Comparison of ENCODE assay signal across 22 cellular contexts in the genomic region with DNA sequence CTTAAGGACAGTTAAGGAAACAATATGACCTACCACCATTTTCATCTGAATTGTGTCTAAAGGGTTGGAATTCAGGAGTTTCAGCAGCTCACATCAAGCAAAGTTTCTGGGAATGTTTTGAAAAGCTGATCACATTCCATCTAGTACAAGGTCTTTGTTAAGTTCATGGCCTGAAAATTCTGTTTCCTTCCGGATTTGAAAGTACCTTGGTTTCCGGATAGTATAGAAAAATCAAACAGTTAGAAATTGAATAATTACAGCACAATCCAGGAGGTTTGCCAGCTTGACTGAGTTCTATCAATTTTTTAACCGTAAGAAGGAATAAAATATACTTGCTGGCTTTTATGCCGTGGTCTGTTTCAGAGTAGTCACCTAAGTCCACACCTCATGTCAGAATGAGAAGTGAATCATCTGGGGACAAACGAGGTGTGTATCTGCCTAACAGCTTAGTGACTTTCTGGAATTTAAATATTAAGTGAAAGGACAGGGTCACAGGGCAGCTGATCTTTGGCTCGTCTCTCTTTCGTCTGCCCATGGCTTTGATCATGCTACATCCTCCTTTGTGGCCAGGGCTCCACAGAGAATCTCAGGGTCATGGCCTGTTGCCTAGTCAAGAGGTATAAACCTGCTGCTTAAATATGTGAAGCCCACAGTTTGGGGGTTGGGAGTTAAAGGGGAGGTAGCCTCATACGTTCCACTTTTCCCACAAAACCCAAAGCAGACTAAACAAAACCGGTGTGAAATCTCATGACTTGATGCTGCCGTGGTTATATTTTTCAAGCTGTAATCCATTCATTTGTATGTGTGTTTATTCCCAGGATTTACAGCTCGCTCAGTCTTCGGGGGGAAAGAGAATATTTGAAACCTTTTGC.
DNase-seq lines count a peak whose midpoint lies in the region; ATAC-seq, FAIRE-seq and TF ChIP-seq lines count a peak whose summit lies in the region.
"Had no signal": no experiment of that assay in that cellular context is flagged by ENCODE, and none has a peak within 500 bp of the region (broad histone marks: within the 10 kb centered on the region; RNA-seq: fewer than 3 reads in every experiment).

No MANE protein-coding gene starts in this region.

- no peaks in the 10 kb centered on the region for H3K27me3 Mint-ChIP-seq in GM23338 (ENCODE audit: insufficient read depth, low read depth, poor library complexity)
- H3K27me3 Mint-ChIP-seq in activated CD8-positive, alpha-beta T cell treated with anti-CD3 and anti-CD28 coated beads for 36 hours, result peaks cover 27% of the 10 kb centered on the region

- no peak for TF ChIP-seq POLR2A in Peyer's patch (IDR thresholded peaks at IDR 0.05)

- H3K9me2 ChIP-seq in GM23338 (ENCODE audit: insufficient read depth), result peaks cover 6% of the 10 kb centered on the region; the same call in 1 of the 2 replicates

- H3K36me3 Mint-ChIP-seq in GM23338 (ENCODE audit: low read depth), result peaks cover 12% of the 10 kb centered on the region; the same call in 2 of the 3 replicates
- no peaks in the 10 kb centered on the region for H3K36me3 Mint-ChIP-seq in activated CD8-positive, alpha-beta T cell treated with anti-CD3 and anti-CD28 coated beads for 36 hours (ENCODE audit: low read depth)
- H3K36me3 Mint-ChIP-seq: activated naive CD8-positive, alpha-beta T cell treated with anti-CD3 and anti-CD28 coated beads for 36 hours had no signal

- H3K4me1 Mint-ChIP-seq in GM23338, result peaks cover 40% of the 10 kb centered on the region
- no peaks in the 10 kb centered on the region for H3K4me1 Mint-ChIP-seq in activated CD8-positive, alpha-beta T cell treated with anti-CD3 and anti-CD28 coated beads for 36 hours (ENCODE audit: low read depth)
- H3K4me1 Mint-ChIP-seq: activated naive CD8-positive, alpha-beta T cell treated with anti-CD3 and anti-CD28 coated beads for 36 hours had no signal

- H3K27ac ChIP-seq in GM23338 (ENCODE audit: low read depth) (peak overlapping the region; percentile 21; the same call in 1 of the 2 replicates), pancreas (peak overlapping the region in 3 of 4 donors; percentile 0 to 35 (median 15)), Peyer's patch (no peak overlapping the region)

- H3K9me3 Mint-ChIP-seq in GM23338, result no peaks in the 10 kb centered on the region
- H3K9me3 Mint-ChIP-seq in activated CD8-positive, alpha-beta T cell treated with anti-CD3 and anti-CD28 coated beads for 36 hours, result no peaks in the 10 kb centered on the region
- H3K9me3 Mint-ChIP-seq: activated naive CD8-positive, alpha-beta T cell treated with anti-CD3 and anti-CD28 coated beads for 36 hours; activated T-cell treated with anti-CD3 and anti-CD28 coated beads, Interleukin-2, amount 50 U/mL, for 72 hours had no signal

- H3K27ac Mint-ChIP-seq in GM23338, result peak overlapping the region; percentile 15; the same call in 1 of the 2 replicates
- no peak overlapping the region for H3K27ac Mint-ChIP-seq in activated CD8-positive, alpha-beta T cell treated with anti-CD3 and anti-CD28 coated beads for 36 hours
- H3K27ac Mint-ChIP-seq: activated naive CD8-positive, alpha-beta T cell treated with anti-CD3 and anti-CD28 coated beads for 36 hours; activated T-cell treated with anti-CD3 and anti-CD28 coated beads, Interleukin-2, amount 50 U/mL, for 72 hours; B cell had no signal

- CTCF ChIA-PET in activated CD8-positive, alpha-beta T cell treated with anti-CD3 and anti-CD28 coated beads for 36 hours (lab: Charles Lee), result no interaction called here

- FAIRE-seq in pancreas (lab: Jason Lieb, UNC), result no peak
- FAIRE-seq: GM12892 had no signal

- no peaks in the 10 kb centered on the region for H3K79me2 ChIP-seq in GM23338 (replicated peaks; ENCODE audit: insufficient read depth)

- H3K27me3 ChIP-seq in GM23338 (ENCODE audit: insufficient read depth) (no peaks in the 10 kb centered on the region), pancreas (no peaks in the 10 kb centered on the region), Peyer's patch (no peaks in the 10 kb centered on the region)

- DNase-seq in GM23338 (ENCODE audit: low spot score) (no peak), SW480 (ENCODE audit: low spot score) (peak; percentile 18), pancreas (no peak), Peyer's patch (no peak), NCI-H345 treated with DMSO at 0.1 percent for 48 hours (lab: John Stamatoyannopoulos, UW; ENCODE audit: unreplicated experiment) (no peak)
- no peak for DNase-seq in activated CD8-positive, alpha-beta T cell treated with anti-CD3 and anti-CD28 coated beads for 36 hours
- DNase-seq: activated naive CD8-positive, alpha-beta T cell treated with anti-CD3 and anti-CD28 coated beads for 36 hours; activated T-cell treated with anti-CD3 and anti-CD28 coated beads, Interleukin-2, amount 50 U/mL, for 72 hours; effector memory CD4-positive, alpha-beta T cell; KBM-7; NCI-H1048; NCI-H2081; NCI-H748 treated with DMSO at 0.1 percent for 48 hours; stimulated activated CD4-positive, alpha-beta T cell treated with anti-CD3 and anti-CD28 coated beads, Interleukin-4, amount 100 ng/mL, for 4 hours; stimulated activated CD8-positive, alpha-beta memory T cell treated with anti-CD3 and anti-CD28 coated beads, Interleukin-4, amount 100 ng/mL, for 48 hours; substantia nigra; SW 1271 had no signal

- TF ChIP-seq CTCF in GM23338 (conservative IDR thresholded peaks at IDR 0.05; ENCODE audit: low read depth in 2 of 2), result no peak
- TF ChIP-seq CTCF in pancreas (IDR thresholded peaks at IDR 0.05), result no peak
- TF ChIP-seq CTCF in Peyer's patch (IDR thresholded peaks at IDR 0.05), result no peak
- no peak for TF ChIP-seq CTCF in activated CD8-positive, alpha-beta T cell treated with anti-CD3 and anti-CD28 coated beads for 36 hours (IDR thresholded peaks at IDR 0.05)

- no peaks in the 10 kb centered on the region for H3K9me3 ChIP-seq in pancreas
- no peaks in the 10 kb centered on the region for H3K9me3 ChIP-seq in Peyer's patch

- no peak overlapping the region for H3K4me3 Mint-ChIP-seq in GM23338
- H3K4me3 Mint-ChIP-seq in activated CD8-positive, alpha-beta T cell treated with anti-CD3 and anti-CD28 coated beads for 36 hours, result no peak overlapping the region
- H3K4me3 Mint-ChIP-seq: activated naive CD8-positive, alpha-beta T cell treated with anti-CD3 and anti-CD28 coated beads for 36 hours; activated T-cell treated with anti-CD3 and anti-CD28 coated beads, Interleukin-2, amount 50 U/mL, for 72 hours; B cell had no signal

- H3K36me3 ChIP-seq in GM23338 (ENCODE audit: insufficient read depth), result no peaks in the 10 kb centered on the region
- no peaks in the 10 kb centered on the region for H3K36me3 ChIP-seq in pancreas
- H3K36me3 ChIP-seq in Peyer's patch, result no peaks in the 10 kb centered on the region

- POLR2A ChIA-PET in activated CD8-positive, alpha-beta T cell treated with anti-CD3 and anti-CD28 coated beads for 36 hours (lab: Charles Lee), result no interaction called here

- WGBS in pancreas, 2 donors, result 43 to 57% methylated on average over 12 of the region's 12 CpGs

- ATAC-seq in GM23338, result no peak
- ATAC-seq in esophagus mucosa, result peak; percentile 67
- no peak for ATAC-seq in pancreas
- ATAC-seq in activated CD8-positive, alpha-beta T cell treated with anti-CD3 and anti-CD28 coated beads for 36 hours, result no peak
- ATAC-seq in GM19397 (IDR thresholded peaks at IDR 0.05; ENCODE audit: unreplicated experiment), result no peak
- ATAC-seq: activated T-cell treated with anti-CD3 and anti-CD28 coated beads, Interleukin-2, amount 50 U/mL, for 72 hours; left lobe of liver had no signal

- H3F3A ChIP-seq in GM23338 (replicated peaks; ENCODE audit: low read depth), result no peaks in the 10 kb centered on the region

- intact Hi-C loops in pancreas (cut with DNase I), result no loop called here
- intact Hi-C loops in activated CD8-positive, alpha-beta T cell treated with anti-CD3 and anti-CD28 coated beads for 36 hours (cut with micrococcal nuclease), result no loop called here

- no peak overlapping the region for H3K4me2 ChIP-seq in GM23338

- H4K20me1 ChIP-seq in GM23338 (replicated peaks; ENCODE audit: insufficient read depth), result no peaks in the 10 kb centered on the region

- no peak overlapping the region for H2AFZ ChIP-seq in GM23338

- H3K4me1 ChIP-seq in GM23338 (ENCODE audit: insufficient read depth), result peaks cover 25% of the 10 kb centered on the region
- H3K4me1 ChIP-seq in pancreas, result peaks cover 0 to 7% (median 0%) of the 10 kb centered on the region in 3 donors
- no peaks in the 10 kb centered on the region for H3K4me1 ChIP-seq in Peyer's patch

- H3K4me3 ChIP-seq in GM23338 (no peak overlapping the region), pancreas (no peak overlapping the region), Peyer's patch (no peak overlapping the region)

TF ChIP-seq in GM23338, 12 proteins besides CTCF, POLR2A, EP300 and RAD21 (continues in another document):
- TF ChIP-seq EZH2phosphoT487 (IDR thresholded peaks at IDR 0.05; ENCODE audit: unreplicated experiment) (no peak), ZNF331 (CRISPR knock-in tag; IDR thresholded peaks at IDR 0.05; ENCODE audit: low read depth) (no peak)
- TF ChIP-seq, protein P1, sequence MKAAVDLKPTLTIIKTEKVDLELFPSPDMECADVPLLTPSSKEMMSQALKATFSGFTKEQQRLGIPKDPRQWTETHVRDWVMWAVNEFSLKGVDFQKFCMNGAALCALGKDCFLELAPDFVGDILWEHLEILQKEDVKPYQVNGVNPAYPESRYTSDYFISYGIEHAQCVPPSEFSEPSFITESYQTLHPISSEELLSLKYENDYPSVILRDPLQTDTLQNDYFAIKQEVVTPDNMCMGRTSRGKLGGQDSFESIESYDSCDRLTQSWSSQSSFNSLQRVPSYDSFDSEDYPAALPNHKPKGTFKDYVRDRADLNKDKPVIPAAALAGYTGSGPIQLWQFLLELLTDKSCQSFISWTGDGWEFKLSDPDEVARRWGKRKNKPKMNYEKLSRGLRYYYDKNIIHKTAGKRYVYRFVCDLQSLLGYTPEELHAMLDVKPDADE (IDR thresholded peaks at IDR 0.05), result no peak

Comparison
In these comparisons a context has a peak if more than half of its experiments do, and no peak if none do; other contexts are left out.
1. H3K27ac ChIP-seq: peak in GM23338 (single experiment) and pancreas (3 of 4); none in Peyer's patch (0 of 4).